Comparison of ENCODE assay signal across 11 cellular contexts in the genomic region with DNA sequence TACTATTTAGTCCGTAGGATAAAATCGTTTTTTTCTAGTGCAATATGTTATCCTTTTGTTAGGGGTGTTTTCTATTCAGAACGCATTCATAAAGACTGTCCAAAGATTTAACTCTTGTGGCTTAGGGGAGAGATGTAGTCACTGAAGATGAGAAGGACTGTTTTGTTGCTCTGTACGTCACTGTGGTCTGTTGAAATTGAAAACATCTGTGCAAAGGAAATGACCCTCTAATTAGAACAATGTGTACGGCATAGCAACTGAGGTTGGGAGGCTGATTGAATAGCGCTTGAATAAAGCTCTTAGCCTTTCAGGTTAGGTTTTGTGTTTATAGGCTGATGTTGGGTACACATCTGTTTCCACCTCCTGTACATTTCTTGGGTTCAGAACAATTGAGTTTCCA.
DNase-seq lines count a peak whose midpoint lies in the region; TF ChIP-seq lines count a peak whose summit lies in the region.
"Had no signal": no experiment of that assay in that cellular context is flagged by ENCODE, and none has a peak within 500 bp of the region (broad histone marks: within the 10 kb centered on the region; RNA-seq: fewer than 3 reads in every experiment).

No MANE protein-coding gene starts in this region.

- no peak overlapping the region for H3K4me3 ChIP-seq in tibial nerve

- DNase-seq in HT1080 (ENCODE audit: low read depth), result peak; percentile 58
- DNase-seq in brain pericyte (ENCODE audit: low read depth, low spot score), result peak; percentile 98
- peak; percentile 99 for DNase-seq in iris pigment epithelial cell (ENCODE audit: low read depth)
- peak in 1 of 2 donors; percentile 46 for DNase-seq in tibial nerve (ENCODE audit: low spot score in 2 of 2)
- no peak for DNase-seq in SHP77 (lab: John Stamatoyannopoulos, UW)
- no peak for DNase-seq in NCI-H1436 treated with DMSO at 0.1 percent for 48 hours (lab: John Stamatoyannopoulos, UW)
- no peak for DNase-seq in GM13976 (ENCODE audit: low spot score)
- no peak for DNase-seq in NCI-H510A treated with DMSO at 0.1 percent for 48 hours (lab: John Stamatoyannopoulos, UW)
- DNase-seq: naive thymus-derived CD8-positive, alpha-beta T cell; NCI-H1092 treated with DMSO at 0.1 percent for 48 hours; stimulated activated naive CD8-positive, alpha-beta T cell treated with anti-CD3 and anti-CD28 coated beads, Interleukin-15, Interleukin-2, amounts not matched to agents 100 U/mL and 50 U/mL, for 24 hours had no signal

- 33 to 40% methylated on average over 6 of the region's 6 CpGs for WGBS in tibial nerve, 2 donors

- no peaks in the 10 kb centered on the region for H3K9me3 ChIP-seq in tibial nerve

- peak; percentile 60 to 97 for TF ChIP-seq EP300 in tibial nerve (IDR thresholded peaks at IDR 0.05)

- no peak for TF ChIP-seq POLR2A in tibial nerve (IDR thresholded peaks at IDR 0.05)

- peak overlapping the region in 2 of 4 donors; percentile 28 to 64 for H3K27ac ChIP-seq in tibial nerve

- TF ChIP-seq CTCF in tibial nerve (IDR thresholded peaks at IDR 0.05) (no peak), GM13976 (IDR thresholded peaks at IDR 0.05; ENCODE audit: borderline replicate concordance, control extremely low read depth, extremely low read depth, insufficient read depth, missing control alignments) (no peak)

- H3K36me3 ChIP-seq in tibial nerve, result no peaks in the 10 kb centered on the region

- in situ Hi-C loops in GM13976 (cut with MboI; ENCODE audit: low sequenced_read_pairs, unreplicated experiment), result no loop called here

- peaks cover 0 to 12% (median 0%) of the 10 kb centered on the region in 4 donors for H3K4me1 ChIP-seq in tibial nerve

- no peaks in the 10 kb centered on the region for H3K27me3 ChIP-seq in tibial nerve

Comparison
In these comparisons a context has a peak if more than half of its experiments do, and no peak if none do; other contexts are left out.
1. DNase-seq: peak in HT1080 (single experiment), brain pericyte (single experiment) and iris pigment epithelial cell (single experiment); none in SHP77 (0 of 2), NCI-H1436 treated with DMSO at 0.1 percent for 48 hours (single experiment), GM13976 (single experiment) and NCI-H510A treated with DMSO at 0.1 percent for 48 hours (single experiment).